Comparison of ENCODE assay signal across 13 cellular contexts in genomic region chr15:40334541-40334940, GRCh38. TPM values are rescaled to one million over a fixed set of nuclear protein-coding genes. Genes with fewer than 3 reads are reported as not detected.
DNase-seq lines count a peak whose midpoint lies in the region; ATAC-seq, FAIRE-seq and TF ChIP-seq lines count a peak whose summit lies in the region.
"Had no signal": no experiment of that assay in that cellular context is flagged by ENCODE, and none has a peak within 500 bp of the region (broad histone marks: within the 10 kb centered on the region; RNA-seq: fewer than 3 reads in every experiment).

No MANE protein-coding gene starts in this region.

- no peak overlapping the region for H3K9ac ChIP-seq in GM12878 (ENCODE audit: control insufficient read depth, insufficient read depth, low read length)

- no peak overlapping the region for H3K4me3 ChIP-seq in GM12878

- 48% methylated on average over 3 of the region's 3 CpGs for WGBS in GM12878 (ENCODE audit: insufficient coverage, insufficient replicate concordance, low lambda C conversion rate, missing lambda C conversion rate)

- H3K27me3 Mint-ChIP-seq in T-helper 2 cell treated with Interferon-gamma antibody and Interleukin-4, amounts not matched to agents 5 μg/mL and 100 μg/mL, for 36 hours (ENCODE audit: low read depth) = no peaks in the 10 kb centered on the region
- H3K27me3 Mint-ChIP-seq in memory B cell = peaks cover 2% of the 10 kb centered on the region

- DNase-seq in T-helper 2 cell treated with Interferon-gamma antibody and Interleukin-4, amounts not matched to agents 5 μg/mL and 100 μg/mL, for 36 hours (ENCODE audit: low spot score) = no peak
- no peak for DNase-seq in T-helper 2 cell
- DNase-seq in GM12878 (ENCODE audit: low read depth, low spot score) = no peak
- DNase-seq in memory B cell (ENCODE audit: low spot score in 2 of 2) = no peak
- DNase-seq in substantia nigra (lab: John Stamatoyannopoulos, UW) = no peak
- DNase-seq in EL = no peak
- no peak for DNase-seq in hypothalamus (lab: John Stamatoyannopoulos, UW)
- DNase-seq: activated CD8-positive, alpha-beta memory T cell treated with anti-CD3 and anti-CD28 coated beads for 24 hours; DMS79 treated with DMSO at 0.1 percent for 48 hours; SW 1271 had no signal

- no peaks in the 10 kb centered on the region for H3K36me3 Mint-ChIP-seq in T-helper 2 cell treated with Interferon-gamma antibody and Interleukin-4, amounts not matched to agents 5 μg/mL and 100 μg/mL, for 36 hours (ENCODE audit: low read depth)
- H3K36me3 Mint-ChIP-seq in memory B cell = no peaks in the 10 kb centered on the region

- no peaks in the 10 kb centered on the region for H3K9me3 Mint-ChIP-seq in T-helper 2 cell treated with Interferon-gamma antibody and Interleukin-4, amounts not matched to agents 5 μg/mL and 100 μg/mL, for 36 hours
- no peaks in the 10 kb centered on the region for H3K9me3 Mint-ChIP-seq in memory B cell

- FAIRE-seq in GM12878 (lab: Jason Lieb, UNC) = no peak

- H3K9me3 ChIP-seq in GM12878 (replicated peaks; ENCODE audit: control insufficient read depth, insufficient read depth, low read length) = no peaks in the 10 kb centered on the region

- H3K4me1 Mint-ChIP-seq in T-helper 2 cell treated with Interferon-gamma antibody and Interleukin-4, amounts not matched to agents 5 μg/mL and 100 μg/mL, for 36 hours (ENCODE audit: low read depth) = peaks cover 18% of the 10 kb centered on the region
- H3K4me1 Mint-ChIP-seq in memory B cell = peaks cover 13% of the 10 kb centered on the region

- TF ChIP-seq POLR2A in GM12878 (IDR thresholded peaks at IDR 0.05; ENCODE audit: low read depth, low read length) = no peak

- no peaks in the 10 kb centered on the region for H3K36me3 ChIP-seq in GM12878 (ENCODE audit: control insufficient read depth in 2 of 2, insufficient read depth in 2 of 2, low read length in 1 of 2)

- intact Hi-C loops in GM12878 (cut with micrococcal nuclease; ENCODE audit: unreplicated experiment) = no loop called here

- no TSS peak for BruUV-seq in GM12878 (replicated peaks; lab: Mats Ljungman, UMichigan)

- ATAC-seq in GM12878 = no peak
- no peak for ATAC-seq in memory B cell (ENCODE audit: low read depth)
- no peak for ATAC-seq in GM18519 (IDR thresholded peaks at IDR 0.05; ENCODE audit: low FRiP score, unreplicated experiment)

- RAD21 ChIA-PET in GM12878 (lab: Charles Lee; ENCODE audit: unreplicated experiment) = interaction anchor here (1.0 to 1.5 kb wide), 3 partner anchors 11 to 55 kb away, joined by 3 to 4 read pairs (median 4); partner anchors contain the start of gene INAFM2

- no peaks in the 10 kb centered on the region; a peak in 1 of 4 replicates for H3K27me3 ChIP-seq in GM12878 (replicated peaks in 1 of 2; ENCODE audit: control insufficient read depth in 2 of 2, insufficient read depth in 2 of 2, low read length in 1 of 2)

- no peak overlapping the region for H3K27ac ChIP-seq in GM12878 (ENCODE audit: control insufficient read depth, insufficient read depth)
- peak overlapping the region; percentile 59 for H3K27ac ChIP-seq in substantia nigra (ENCODE audit: low read depth, low read length, poor library complexity, severe bottlenecking)
- H3K27ac ChIP-seq: 22Rv1 had no signal

- no peak overlapping the region for H3K4me2 ChIP-seq in GM12878 (ENCODE audit: control insufficient read depth, insufficient read depth)

- no peak for TF ChIP-seq RAD21 in GM12878 (IDR thresholded peaks at IDR 0.05; ENCODE audit: insufficient read depth, low read depth, low read length)

- CTCF ChIA-PET in GM12878 (lab: Yijun Ruan, JAX) = interaction anchor here (1.1 to 13.7 kb wide), 6 partner anchors 9 to 117 kb away, joined by 3 to 336 read pairs (median 9); partner anchors contain the start of genes INAFM2 and PLCB2

- no peak for TF ChIP-seq CTCF in GM12878 (IDR thresholded peaks at IDR 0.05 in 2 of 3, conservative IDR thresholded peaks at IDR 0.05 in 1 of 3; ENCODE audit: control insufficient read depth in 2 of 3, extremely low read depth in 1 of 3, insufficient read depth in 1 of 3, low read depth in 3 of 3, low read length in 3 of 3)

- H3K4me1 ChIP-seq in GM12878 (ENCODE audit: control insufficient read depth, insufficient read depth, low read length) = peaks cover 9% of the 10 kb centered on the region

- H3K4me3 Mint-ChIP-seq in T-helper 2 cell treated with Interferon-gamma antibody and Interleukin-4, amounts not matched to agents 5 μg/mL and 100 μg/mL, for 36 hours = peak overlapping the region; percentile 58
- H3K4me3 Mint-ChIP-seq in memory B cell = no peak overlapping the region

- no peaks in the 10 kb centered on the region for H3K79me2 ChIP-seq in GM12878 (ENCODE audit: control insufficient read depth, insufficient read depth, low read length)

- SMC1A ChIA-PET in GM12878 (lab: Charles Lee; ENCODE audit: uncharacterized antibody, unreplicated experiment) = interaction anchor here (1.5 kb wide), 1 partner anchor 13 kb away, joined by 6 read pairs; no protein-coding TSS in a partner anchor

- POLR2A ChIA-PET in GM12878 (lab: Charles Lee) = no interaction called here

- no peak for TF ChIP-seq EP300 in GM12878 (IDR thresholded peaks at IDR 0.05; ENCODE audit: borderline replicate concordance in 1 of 2, control insufficient read depth in 1 of 2, low read depth in 2 of 2, low read length in 2 of 2)

- H2AFZ ChIP-seq in GM12878 (ENCODE audit: control insufficient read depth, low read depth, low read length) = peak overlapping the region; percentile 73

- in situ Hi-C loops in GM12878 (cut with MboI) = no loop called here

- H4K20me1 ChIP-seq in GM12878 (ENCODE audit: control insufficient read depth, insufficient read depth) = no peaks in the 10 kb centered on the region

- peak overlapping the region; percentile 72 for H3K27ac Mint-ChIP-seq in T-helper 2 cell treated with Interferon-gamma antibody and Interleukin-4, amounts not matched to agents 5 μg/mL and 100 μg/mL, for 36 hours
- H3K27ac Mint-ChIP-seq in memory B cell = peak overlapping the region; percentile 11
- H3K27ac Mint-ChIP-seq: progenitor cell of endocrine pancreas had no signal

RNA-seq across cellular contexts. Expression of gene CCDC9B, which starts 6.2 kb away (rescaled TPM):
- not detected in 2 replicates for total RNA-seq in GM12878 (2013; cell fraction: nucleolus; rRNA removed)
- total RNA-seq in GM12878 (2014; rRNA removed) (not detected in 2 replicates), GM12878 (2014; rRNA removed; fragmentation: Illumina TruSeq; extraction: Trizol) (0.04 and 0.05 TPM in 2 replicates), GM12878 (2021) (0.08 and 0.19 TPM in 2 replicates)
- polyA plus RNA-seq in GM12878 (2011; ENCODE audit: low read depth) = not detected
- polyA plus RNA-seq in GM12878 (2011; rRNA removed) (not detected in 2 replicates), GM12878 (2014; fragmentation: Illumina TruSeq; extraction: Trizol) (0.01 and 0.11 TPM in 2 replicates), GM12878 (2014; fragmentation: Nextera tagmentation; extraction: Ambion mirVana) (under 1 TPM in 1 of 2 experiments, not detected in 1; 0.02 TPM), GM12878 (2014; rRNA removed) (0.05 TPM in 1 of 2 replicates, not detected in the other), GM12878 (2016; fragmentation: Nextera tagmentation; extraction: Ambion mirVana) (not detected)
- polyA plus RNA-seq in GM12878 (2011; cell fraction: cytosol; rRNA removed) = not detected in 2 replicates
- 0.01 TPM in 1 of 2 replicates, not detected in the other for polyA plus RNA-seq in GM12878 (2011; cell fraction: nucleus; rRNA removed)
- polyA plus RNA-seq in GM12878 (2012) = 0.06 and 0.07 TPM in 2 replicates
- polyA minus RNA-seq in GM12878 (2011; rRNA and poly(A)+ RNA removed) = not detected in 2 replicates
- not detected in 2 replicates for polyA minus RNA-seq in GM12878 (2011; cell fraction: cytosol; rRNA and poly(A)+ RNA removed)
- not detected in 2 replicates for polyA minus RNA-seq in GM12878 (2011; cell fraction: nucleus; rRNA and poly(A)+ RNA removed)

RNA-seq across cellular contexts. Expression of gene INAFM2, which starts 11.0 kb away (rescaled TPM):
- total RNA-seq in GM12878 (2013; cell fraction: nucleolus; rRNA removed) = 2.6 and 3.5 TPM in 2 replicates
- total RNA-seq in GM12878 (2014; rRNA removed) (3.8 and 5.0 TPM in 2 replicates), GM12878 (2014; rRNA removed; fragmentation: Illumina TruSeq; extraction: Trizol) (3.9 and 5.2 TPM in 2 replicates), GM12878 (2021) (5.2 and 8.1 TPM in 2 replicates)
- 2.1 TPM for polyA plus RNA-seq in GM12878 (2011; ENCODE audit: low read depth)
- polyA plus RNA-seq in GM12878 (2011; rRNA removed) (4.0 and 4.2 TPM in 2 replicates), GM12878 (2014; fragmentation: Illumina TruSeq; extraction: Trizol) (3.9 and 5.9 TPM in 2 replicates), GM12878 (2014; fragmentation: Nextera tagmentation; extraction: Ambion mirVana) (1 to 10 TPM; 2.0 to 2.4 TPM), GM12878 (2014; rRNA removed) (3.0 and 4.2 TPM in 2 replicates), GM12878 (2016; fragmentation: Nextera tagmentation; extraction: Ambion mirVana) (1 to 10 TPM in 1 of 2 experiments, under 1 TPM in 1; 0.75 to 1.2 TPM)
- polyA plus RNA-seq in GM12878 (2011; cell fraction: cytosol; rRNA removed) = 1.9 and 2.6 TPM in 2 replicates
- 2.5 and 3.4 TPM in 2 replicates for polyA plus RNA-seq in GM12878 (2011; cell fraction: nucleus; rRNA removed)
- polyA plus RNA-seq in GM12878 (2012) = 3.1 and 3.9 TPM in 2 replicates
- 1.3 and 1.9 TPM in 2 replicates for polyA minus RNA-seq in GM12878 (2011; rRNA and poly(A)+ RNA removed)
- polyA minus RNA-seq in GM12878 (2011; cell fraction: cytosol; rRNA and poly(A)+ RNA removed) = 0.62 and 0.80 TPM in 2 replicates
- 1.2 and 1.5 TPM in 2 replicates for polyA minus RNA-seq in GM12878 (2011; cell fraction: nucleus; rRNA and poly(A)+ RNA removed)

RNA-seq across cellular contexts. Expression of gene PHGR1, which starts 16.3 kb away (rescaled TPM):
- total RNA-seq in GM12878 (2013; cell fraction: nucleolus; rRNA removed) = not detected in 2 replicates
- total RNA-seq in GM12878 (2014; rRNA removed) = not detected in 2 replicates
- not detected in 2 replicates for total RNA-seq in GM12878 (2014; rRNA removed; fragmentation: Illumina TruSeq; extraction: Trizol)
- total RNA-seq in GM12878 (2021) = not detected in 2 replicates
- polyA plus RNA-seq in GM12878 (2011; ENCODE audit: low read depth) = not detected
- polyA plus RNA-seq in GM12878 (2011; rRNA removed) = not detected in 2 replicates
- not detected in 2 replicates for polyA plus RNA-seq in GM12878 (2011; cell fraction: cytosol; rRNA removed)
- polyA plus RNA-seq in GM12878 (2011; cell fraction: nucleus; rRNA removed) = not detected in 2 replicates
- polyA plus RNA-seq in GM12878 (2012) = not detected in 2 replicates
- not detected in 2 replicates for polyA plus RNA-seq in GM12878 (2014; fragmentation: Illumina TruSeq; extraction: Trizol)
- polyA plus RNA-seq in GM12878 (2014; fragmentation: Nextera tagmentation; extraction: Ambion mirVana) = not detected
- not detected in 2 replicates for polyA plus RNA-seq in GM12878 (2014; rRNA removed)
- polyA plus RNA-seq in GM12878 (2016; fragmentation: Nextera tagmentation; extraction: Ambion mirVana) = not detected
- polyA minus RNA-seq in GM12878 (2011; rRNA and poly(A)+ RNA removed) = not detected in 2 replicates
- not detected in 2 replicates for polyA minus RNA-seq in GM12878 (2011; cell fraction: cytosol; rRNA and poly(A)+ RNA removed)
- polyA minus RNA-seq in GM12878 (2011; cell fraction: nucleus; rRNA and poly(A)+ RNA removed) = not detected in 2 replicates

RNA-seq across cellular contexts. Expression of gene DISP2, which starts 23.5 kb away (rescaled TPM):
- total RNA-seq in GM12878 (2013; cell fraction: nucleolus; rRNA removed) = not detected in 2 replicates
- total RNA-seq in GM12878 (2014; rRNA removed) (not detected in 2 replicates), GM12878 (2014; rRNA removed; fragmentation: Illumina TruSeq; extraction: Trizol) (not detected in 2 replicates), GM12878 (2021) (not detected in 2 replicates)
- polyA plus RNA-seq in GM12878 (2011; ENCODE audit: low read depth) = 0.01 TPM
- polyA plus RNA-seq in GM12878 (2011; rRNA removed) (not detected in 2 replicates), GM12878 (2014; fragmentation: Illumina TruSeq; extraction: Trizol) (0.03 TPM in 1 of 2 replicates, not detected in the other), GM12878 (2014; fragmentation: Nextera tagmentation; extraction: Ambion mirVana) (under 1 TPM; under 0.01 to 0.20 TPM), GM12878 (2014; rRNA removed) (0.01 TPM in 1 of 2 replicates, not detected in the other), GM12878 (2016; fragmentation: Nextera tagmentation; extraction: Ambion mirVana) (under 1 TPM in 1 of 2 experiments, not detected in 1; 0.12 TPM)
- polyA plus RNA-seq in GM12878 (2011; cell fraction: cytosol; rRNA removed) = not detected in 2 replicates
- polyA plus RNA-seq in GM12878 (2011; cell fraction: nucleus; rRNA removed) = 0.01 TPM in 1 of 2 replicates, not detected in the other
- 0.01 and 0.25 TPM in 2 replicates for polyA plus RNA-seq in GM12878 (2012)
- under 0.01 TPM in 1 of 2 replicates, not detected in the other for polyA minus RNA-seq in GM12878 (2011; rRNA and poly(A)+ RNA removed)
- not detected in 2 replicates for polyA minus RNA-seq in GM12878 (2011; cell fraction: cytosol; rRNA and poly(A)+ RNA removed)
- not detected in 2 replicates for polyA minus RNA-seq in GM12878 (2011; cell fraction: nucleus; rRNA and poly(A)+ RNA removed)

RNA-seq across cellular contexts. Expression of gene PLCB2, which starts 26.8 kb away (rescaled TPM):
- total RNA-seq in GM12878 (2013; cell fraction: nucleolus; rRNA removed) = 14.1 and 15.6 TPM in 2 replicates
- total RNA-seq in GM12878 (2014; rRNA removed) = 18.5 and 25.2 TPM in 2 replicates
- 13.2 and 13.9 TPM in 2 replicates for total RNA-seq in GM12878 (2014; rRNA removed; fragmentation: Illumina TruSeq; extraction: Trizol)
- 33.8 and 39.4 TPM in 2 replicates for total RNA-seq in GM12878 (2021)
- polyA plus RNA-seq in GM12878 (2011; ENCODE audit: low read depth) = 8.1 TPM
- polyA plus RNA-seq in GM12878 (2011; rRNA removed) = 0.88 and 1.2 TPM in 2 replicates
- 1.5 and 2.6 TPM in 2 replicates for polyA plus RNA-seq in GM12878 (2011; cell fraction: cytosol; rRNA removed)
- 10.9 and 16.6 TPM in 2 replicates for polyA plus RNA-seq in GM12878 (2011; cell fraction: nucleus; rRNA removed)
- polyA plus RNA-seq in GM12878 (2012) = 17.2 and 21.1 TPM in 2 replicates
- polyA plus RNA-seq in GM12878 (2014; fragmentation: Illumina TruSeq; extraction: Trizol) = 17.4 and 24.7 TPM in 2 replicates
- polyA plus RNA-seq in GM12878 (2014; fragmentation: Nextera tagmentation; extraction: Ambion mirVana) = 1 to 10 TPM; 1.3 to 2.4 TPM
- polyA plus RNA-seq in GM12878 (2014; rRNA removed) = 32.6 and 34.4 TPM in 2 replicates
- polyA plus RNA-seq in GM12878 (2016; fragmentation: Nextera tagmentation; extraction: Ambion mirVana) = 1 to 10 TPM; 6.9 to 7.4 TPM
- 0.95 and 2.7 TPM in 2 replicates for polyA minus RNA-seq in GM12878 (2011; rRNA and poly(A)+ RNA removed)
- 0.67 and 3.2 TPM in 2 replicates for polyA minus RNA-seq in GM12878 (2011; cell fraction: cytosol; rRNA and poly(A)+ RNA removed)
- 2.4 and 3.3 TPM in 2 replicates for polyA minus RNA-seq in GM12878 (2011; cell fraction: nucleus; rRNA and poly(A)+ RNA removed)
